In the genomic region with DNA sequence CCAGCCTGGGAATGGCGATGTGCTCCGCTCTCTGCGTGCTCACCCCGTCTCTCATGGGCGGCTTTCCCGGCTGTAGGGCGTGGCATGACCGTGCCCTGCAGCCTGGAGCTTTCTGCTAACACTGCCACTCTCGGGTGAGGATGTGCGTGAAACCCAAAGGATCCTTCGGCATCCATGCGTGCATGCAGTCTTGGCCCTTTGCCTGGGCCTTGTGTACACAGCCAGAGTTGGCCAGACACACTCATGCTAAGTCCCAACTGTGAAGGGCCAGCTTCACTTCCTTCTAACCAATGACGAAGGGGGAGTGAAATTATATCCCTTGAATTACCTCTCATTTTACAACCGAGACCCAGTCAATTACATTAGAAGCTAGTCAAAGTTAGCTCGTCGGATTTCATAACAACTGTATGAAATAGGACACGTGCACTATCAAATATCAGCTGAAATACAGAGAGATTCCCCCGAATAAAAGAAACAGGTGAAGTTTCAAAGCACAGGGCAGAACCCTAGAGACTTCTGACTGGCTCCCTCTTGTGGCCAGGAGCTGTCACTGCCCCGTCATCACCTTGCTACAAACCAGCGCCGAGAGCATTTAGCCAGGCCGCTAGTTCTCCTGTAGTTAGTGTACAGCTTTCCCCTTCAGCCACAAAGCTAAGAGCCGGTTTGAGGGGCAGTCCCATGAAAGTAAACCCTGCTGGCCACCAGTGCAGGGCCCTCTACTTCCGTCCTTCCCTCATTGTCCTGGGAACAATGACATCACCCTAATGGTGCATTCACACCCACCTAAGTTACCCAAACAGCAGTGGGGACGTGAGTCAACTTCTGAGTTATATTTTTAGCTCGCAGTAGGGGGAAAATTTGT, we compare ENCODE assay signal across 8 cellular contexts.
DNase-seq lines count a peak whose midpoint lies in the region; ATAC-seq and TF ChIP-seq lines count a peak whose summit lies in the region.

No MANE protein-coding gene starts in this region.

- peak; percentile 94 for TF ChIP-seq CTCF in DND-41 (IDR thresholded peaks at IDR 0.05; ENCODE audit: borderline replicate concordance, extremely low read depth, low read length, poor library complexity, severe bottlenecking)
- peak; percentile 48 to 88 (median 72) for TF ChIP-seq CTCF in Peyer's patch (IDR thresholded peaks at IDR 0.05)
- peak; percentile 75 to 89 (median 84) for TF ChIP-seq CTCF in thyroid gland (IDR thresholded peaks at IDR 0.05)

- no peak overlapping the region for H2AFZ ChIP-seq in DND-41 (ENCODE audit: low read depth, low read length)
- no peak overlapping the region for H2AFZ ChIP-seq in Karpas-422 (ENCODE audit: low read length)

- 17 to 22% methylated on average over 26 of the region's 26 CpGs for WGBS in thyroid gland, 2 donors

- no peaks in the 10 kb centered on the region for H3K9me2 ChIP-seq in Karpas-422 (replicated peaks; ENCODE audit: insufficient read depth, low read length)

- no peaks in the 10 kb centered on the region for H3K9me3 ChIP-seq in DND-41 (ENCODE audit: insufficient read depth, low read length, severe bottlenecking)
- no peaks in the 10 kb centered on the region for H3K9me3 ChIP-seq in Karpas-422 (ENCODE audit: low read length)
- no peaks in the 10 kb centered on the region for H3K9me3 ChIP-seq in Peyer's patch
- H3K9me3 ChIP-seq in thyroid gland: no peaks in the 10 kb centered on the region

- H3K4me1 ChIP-seq in DND-41 (ENCODE audit: insufficient read depth, low read length) (peaks cover 11% of the 10 kb centered on the region), Karpas-422 (ENCODE audit: low read length) (no peaks in the 10 kb centered on the region), Peyer's patch (no peaks in the 10 kb centered on the region), thyroid gland (peaks cover 6 to 10% of the 10 kb centered on the region in 2 donors)

- TF ChIP-seq POLR2A in Peyer's patch (IDR thresholded peaks at IDR 0.05) (no peak), thyroid gland (IDR thresholded peaks at IDR 0.05) (no peak)

- H3K27me3 ChIP-seq in DND-41 (ENCODE audit: insufficient read depth, low read length, poor library complexity) (no peaks in the 10 kb centered on the region), Karpas-422 (ENCODE audit: low read length) (no peaks in the 10 kb centered on the region), Peyer's patch (no peaks in the 10 kb centered on the region), thyroid gland (no peaks in the 10 kb centered on the region)

- H4K20me1 ChIP-seq in DND-41 (ENCODE audit: insufficient read depth, low read length): no peaks in the 10 kb centered on the region
- H4K20me1 ChIP-seq in Karpas-422 (ENCODE audit: insufficient read depth, low read depth, low read length): no peaks in the 10 kb centered on the region

- intact Hi-C loops in thyroid gland (cut with DNase I): loop anchor here (10.0 kb wide), 1 partner anchor 155 kb away; no protein-coding TSS in a partner anchor

- H3K27ac ChIP-seq in DND-41 (ENCODE audit: low read length): peak overlapping the region; percentile 9; the same call in 1 of the 2 replicates
- no peak overlapping the region for H3K27ac ChIP-seq in Karpas-422 (ENCODE audit: low read length)
- no peak overlapping the region for H3K27ac ChIP-seq in Peyer's patch
- H3K27ac ChIP-seq in thyroid gland: peak overlapping the region in 2 of 3 donors; percentile 24 to 66

- DNase-seq in DND-41: peak; percentile 72
- DNase-seq in Karpas-422: peak; percentile 87
- peak; percentile 50 to 84 (median 66) for DNase-seq in Peyer's patch
- DNase-seq in activated T-helper 1 cell treated with Interleukin-2 at 50 U/mL for 16 hours (ENCODE audit: low read depth): peak; percentile 47
- DNase-seq in fibroblast of the conjunctiva (ENCODE audit: low read depth): peak; percentile 16
- DNase-seq in occipital lobe (lab: John Stamatoyannopoulos, UW): peak; percentile 38
- DNase-seq in thyroid gland: peak; percentile 96

- H3K36me3 ChIP-seq in DND-41 (ENCODE audit: insufficient read depth, low read length) (no peaks in the 10 kb centered on the region), Karpas-422 (ENCODE audit: insufficient read depth, low read length) (no peaks in the 10 kb centered on the region), Peyer's patch (no peaks in the 10 kb centered on the region), thyroid gland (no peaks in the 10 kb centered on the region)

- H3K4me3 ChIP-seq in DND-41 (ENCODE audit: low read depth in 1 of 2, low read length in 2 of 2) (no peak overlapping the region), Karpas-422 (ENCODE audit: low read length) (no peak overlapping the region), Peyer's patch (peak overlapping the region in 2 of 4 donors; percentile 11 to 30), thyroid gland (replicated peaks in 1 of 3) (no peak overlapping the region)

- H3K9ac ChIP-seq in DND-41 (ENCODE audit: low read depth, low read length) (no peak overlapping the region), Karpas-422 (ENCODE audit: low read length) (no peak overlapping the region)

- peak; percentile 87 for ATAC-seq in DND-41 (ENCODE audit: insufficient read depth, low read depth)
- peak; percentile 73 for ATAC-seq in GM21825 (IDR thresholded peaks at IDR 0.05; ENCODE audit: unreplicated experiment)

- H3K79me2 ChIP-seq in DND-41 (ENCODE audit: insufficient read depth, low read length): no peaks in the 10 kb centered on the region
- H3K79me2 ChIP-seq in Karpas-422 (ENCODE audit: low read length): no peaks in the 10 kb centered on the region

- H3K4me2 ChIP-seq in DND-41 (ENCODE audit: insufficient read depth, low read length): no peak overlapping the region
- no peak overlapping the region for H3K4me2 ChIP-seq in Karpas-422 (ENCODE audit: low read depth, low read length, poor library complexity, severe bottlenecking)

Comparison
In these comparisons a context has a peak if more than half of its experiments do, and no peak if none do; other contexts are left out.
1. DNase-seq: peak in every context shown above with its lines; median percentile 96 in thyroid gland; 87 in Karpas-422; 72 in DND-41; 66 in Peyer's patch; 47 in activated T-helper 1 cell treated with Interleukin-2 at 50 U/mL for 16 hours; 38 in occipital lobe; 16 in fibroblast of the conjunctiva.
2. H3K27ac ChIP-seq: peak in DND-41 (single experiment) and thyroid gland (2 of 3); none in Karpas-422 (single experiment) and Peyer's patch (0 of 4).
3. Peak in every context shown above with its lines, with median percentiles within 50 percentile points of each other: CTCF ChIP-seq.